8 cellular contexts compared by ENCODE assay signal in genomic region chr3:161274691-161275298, GRCh38. TPM values are rescaled to one million over a fixed set of nuclear protein-coding genes. Genes with fewer than 3 reads are reported as not detected.
DNase-seq lines count a peak whose midpoint lies in the region; ATAC-seq and TF ChIP-seq lines count a peak whose summit lies in the region.

No MANE protein-coding gene starts in this region.

- TF ChIP-seq CTCF in GM20000 (IDR thresholded peaks at IDR 0.05; ENCODE audit: extremely low read depth, missing control alignments) = peak; percentile 19

- no peak overlapping the region for H3K4me3 Mint-ChIP-seq in naive thymus-derived CD8-positive, alpha-beta T cell

- peaks cover 3 to 37% (median 26%) of the 10 kb centered on the region in 3 donors for H3K36me3 Mint-ChIP-seq in naive thymus-derived CD8-positive, alpha-beta T cell

- H3K9me3 Mint-ChIP-seq in naive thymus-derived CD8-positive, alpha-beta T cell = peaks cover 0 to 35% (median 22%) of the 10 kb centered on the region in 9 donors

- H3K27me3 Mint-ChIP-seq in naive thymus-derived CD8-positive, alpha-beta T cell = no peaks in the 10 kb centered on the region

- ATAC-seq in naive thymus-derived CD8-positive, alpha-beta T cell = peak in 1 of 2 donors; percentile 57

- H3K27ac Mint-ChIP-seq in naive thymus-derived CD8-positive, alpha-beta T cell = no peak overlapping the region

- POLR2A ChIA-PET in naive thymus-derived CD8-positive, alpha-beta T cell (lab: Charles Lee) = no interaction called here

- DNase-seq in NCI-H2227 (lab: John Stamatoyannopoulos, UW; ENCODE audit: unreplicated experiment) (peak; percentile 25), NCI-H2227 treated with DMSO at 0.1 percent for 48 hours (lab: John Stamatoyannopoulos, UW) (no peak), GM20000 (ENCODE audit: low spot score) (peak; percentile 33), KG1 (lab: John Stamatoyannopoulos, UW) (peak; percentile 57), SKM-1 (lab: John Stamatoyannopoulos, UW; ENCODE audit: unreplicated experiment) (peak; percentile 14), NCI-H774 (lab: John Stamatoyannopoulos, UW) (no peak)
- DNase-seq in effector CD4-positive, alpha-beta T cell = peak; percentile 2
- peak in 7 of 10 donors; percentile 11 to 53 (median 33) for DNase-seq in naive thymus-derived CD8-positive, alpha-beta T cell

- H3K4me1 Mint-ChIP-seq in naive thymus-derived CD8-positive, alpha-beta T cell = peaks cover 0 to 2% (median 0%) of the 10 kb centered on the region in 4 donors

RNA-seq across cellular contexts. Expression of gene NMD3, which starts 53.7 kb away (rescaled TPM):
- 10 to 100 TPM; 40.1 to 41.5 TPM for total RNA-seq in naive thymus-derived CD8-positive, alpha-beta T cell
- 10 to 100 TPM; 38.1 to 40.6 (median 39.6) TPM for polyA plus RNA-seq in naive thymus-derived CD8-positive, alpha-beta T cell

Comparison
In these comparisons a context has a peak if more than half of its experiments do, and no peak if none do; other contexts are left out.
1. DNase-seq: peak in NCI-H2227 (single experiment), GM20000 (single experiment), KG1 (single experiment), SKM-1 (single experiment), effector CD4-positive, alpha-beta T cell (single experiment) and naive thymus-derived CD8-positive, alpha-beta T cell (7 of 10); none in NCI-H2227 treated with DMSO at 0.1 percent for 48 hours (single experiment) and NCI-H774 (single experiment).